In genomic region chrX:48512371-48512935, GRCh38 we compare ENCODE assay signal across 1 cellular context.
TF ChIP-seq lines count a peak whose summit lies in the region.

No MANE protein-coding gene starts in this region.

TF ChIP-seq in SK-N-SH treated with all-trans-retinoic acid at 6 μM for 48 hours, 23 proteins besides CTCF, POLR2A, EP300 and RAD21 (continued from another document):
- no peak for TF ChIP-seq PATZ1 (CRISPR knock-in tag; IDR thresholded peaks at IDR 0.05; ENCODE audit: borderline replicate concordance)
- TF ChIP-seq, protein P1, sequence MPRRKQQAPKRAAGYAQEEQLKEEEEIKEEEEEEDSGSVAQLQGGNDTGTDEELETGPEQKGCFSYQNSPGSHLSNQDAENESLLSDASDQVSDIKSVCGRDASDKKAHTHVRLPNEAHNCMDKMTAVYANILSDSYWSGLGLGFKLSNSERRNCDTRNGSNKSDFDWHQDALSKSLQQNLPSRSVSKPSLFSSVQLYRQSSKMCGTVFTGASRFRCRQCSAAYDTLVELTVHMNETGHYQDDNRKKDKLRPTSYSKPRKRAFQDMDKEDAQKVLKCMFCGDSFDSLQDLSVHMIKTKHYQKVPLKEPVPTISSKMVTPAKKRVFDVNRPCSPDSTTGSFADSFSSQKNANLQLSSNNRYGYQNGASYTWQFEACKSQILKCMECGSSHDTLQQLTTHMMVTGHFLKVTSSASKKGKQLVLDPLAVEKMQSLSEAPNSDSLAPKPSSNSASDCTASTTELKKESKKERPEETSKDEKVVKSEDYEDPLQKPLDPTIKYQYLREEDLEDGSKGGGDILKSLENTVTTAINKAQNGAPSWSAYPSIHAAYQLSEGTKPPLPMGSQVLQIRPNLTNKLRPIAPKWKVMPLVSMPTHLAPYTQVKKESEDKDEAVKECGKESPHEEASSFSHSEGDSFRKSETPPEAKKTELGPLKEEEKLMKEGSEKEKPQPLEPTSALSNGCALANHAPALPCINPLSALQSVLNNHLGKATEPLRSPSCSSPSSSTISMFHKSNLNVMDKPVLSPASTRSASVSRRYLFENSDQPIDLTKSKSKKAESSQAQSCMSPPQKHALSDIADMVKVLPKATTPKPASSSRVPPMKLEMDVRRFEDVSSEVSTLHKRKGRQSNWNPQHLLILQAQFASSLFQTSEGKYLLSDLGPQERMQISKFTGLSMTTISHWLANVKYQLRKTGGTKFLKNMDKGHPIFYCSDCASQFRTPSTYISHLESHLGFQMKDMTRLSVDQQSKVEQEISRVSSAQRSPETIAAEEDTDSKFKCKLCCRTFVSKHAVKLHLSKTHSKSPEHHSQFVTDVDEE (CRISPR knock-in tag; IDR thresholded peaks at IDR 0.05) = no peak
TF ChIP-seq in SK-N-SH treated with all-trans-retinoic acid at 6 μM for 48 hours: peak in this region for 0.
